10 cellular contexts compared by ENCODE assay signal in the genomic region with DNA sequence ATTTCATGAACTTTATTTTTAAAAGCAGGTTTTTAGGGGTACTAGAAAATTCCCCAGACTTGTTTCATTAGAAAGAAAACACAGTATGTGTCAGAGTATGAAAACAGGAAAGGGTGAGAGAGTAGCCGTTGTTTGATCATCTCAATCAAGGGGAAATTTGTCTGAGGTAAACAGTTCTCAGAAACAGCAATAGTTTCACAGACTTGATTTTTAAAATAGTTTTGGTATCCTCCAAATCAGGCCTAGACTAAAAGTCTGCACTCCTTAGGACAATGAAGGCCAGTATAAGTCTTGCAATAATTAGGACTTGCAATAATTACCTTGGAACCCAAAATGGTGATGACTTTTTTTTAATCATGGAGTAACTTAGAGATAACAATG.
A peak's percentile ranks its signal among the peaks of the same experiment; 100 is the strongest.
DNase-seq lines count a peak whose midpoint lies in the region; ATAC-seq, FAIRE-seq and TF ChIP-seq lines count a peak whose summit lies in the region.
"Had no signal": no experiment of that assay in that cellular context is flagged by ENCODE, and none has a peak within 500 bp of the region (broad histone marks: within the 10 kb centered on the region; RNA-seq: fewer than 3 reads in every experiment).

No MANE protein-coding gene starts in this region.

- H4K20me1 ChIP-seq in endothelial cell of umbilical vein (replicated peaks; ENCODE audit: control insufficient read depth, extremely low read depth, insufficient read depth, low read length), result no peaks in the 10 kb centered on the region
- no peaks in the 10 kb centered on the region for H4K20me1 ChIP-seq in SK-N-SH (ENCODE audit: insufficient read depth)

- no peaks in the 10 kb centered on the region for H3K79me2 ChIP-seq in endothelial cell of umbilical vein (ENCODE audit: control insufficient read depth, insufficient read depth, low read length)
- H3K79me2 ChIP-seq in SK-N-SH (ENCODE audit: insufficient read depth), result no peaks in the 10 kb centered on the region

- POLR2A ChIA-PET in CD8-positive, alpha-beta memory T cell (lab: Charles Lee), result interaction anchor here (1.2 kb wide), 1 partner anchor 12 kb away, joined by 4 read pairs; no protein-coding TSS in a partner anchor
- POLR2A ChIA-PET in endothelial cell of umbilical vein (lab: Charles Lee) (no interaction called here), SK-N-SH (lab: Yijun Ruan, JAX) (no interaction called here)

- CTCF ChIA-PET in CD8-positive, alpha-beta memory T cell (lab: Charles Lee), result interaction anchor here (1.0 kb wide), 1 partner anchor 12 kb away, joined by 3 read pairs; no protein-coding TSS in a partner anchor
- CTCF ChIA-PET in endothelial cell of umbilical vein (lab: Charles Lee), result no interaction called here
- CTCF ChIA-PET in SK-N-SH (lab: Yijun Ruan, JAX), result no interaction called here

- peak overlapping the region; percentile 10 for H3K4me3 ChIP-seq in CD8-positive, alpha-beta memory T cell (ENCODE audit: low read length)
- H3K4me3 ChIP-seq in endothelial cell of umbilical vein (replicated peaks in 1 of 3; ENCODE audit: insufficient read depth in 1 of 3, low read depth in 1 of 3, low read length in 3 of 3) (no peak overlapping the region), SK-N-SH (ENCODE audit: low read depth in 2 of 2, low read length in 1 of 2) (no peak overlapping the region), ovary (no peak overlapping the region)

- TF ChIP-seq EP300 in SK-N-SH (IDR thresholded peaks at IDR 0.05; ENCODE audit: borderline replicate concordance in 1 of 2, low read depth in 1 of 2, low read length in 1 of 2) (no peak), ovary (IDR thresholded peaks at IDR 0.05) (no peak)

- H3K27ac Mint-ChIP-seq in CD8-positive, alpha-beta memory T cell, result peak overlapping the region; percentile 96 to 99 (median 98)

- no peak for TF ChIP-seq RAD21 in SK-N-SH (IDR thresholded peaks at IDR 0.05; ENCODE audit: low read length)

- H3K9me3 Mint-ChIP-seq in CD8-positive, alpha-beta memory T cell, result peaks cover 7 to 16% (median 11%) of the 10 kb centered on the region in 5 donors

- H3F3A ChIP-seq in SK-N-SH (replicated peaks; ENCODE audit: insufficient read depth), result no peaks in the 10 kb centered on the region

- H3K4me3 Mint-ChIP-seq in CD8-positive, alpha-beta memory T cell, result peak overlapping the region; percentile 58 to 92 (median 79)

- H3K9me1 ChIP-seq in endothelial cell of umbilical vein (replicated peaks; ENCODE audit: control insufficient read depth, extremely low read depth, insufficient read depth, low read length), result no peaks in the 10 kb centered on the region

- TF ChIP-seq POLR2A in endothelial cell of umbilical vein (IDR thresholded peaks at IDR 0.05; ENCODE audit: low read depth, low read length) (no peak), ovary (IDR thresholded peaks at IDR 0.05) (no peak)

- no peaks in the 10 kb centered on the region for H3K36me3 ChIP-seq in CD8-positive, alpha-beta memory T cell (ENCODE audit: insufficient read depth, low read length)
- H3K36me3 ChIP-seq in endothelial cell of umbilical vein (ENCODE audit: control insufficient read depth in 2 of 2, extremely low read depth in 1 of 2, insufficient read depth in 2 of 2, low read length in 2 of 2) (no peaks in the 10 kb centered on the region), SK-N-SH (replicated peaks in 1 of 2; ENCODE audit: control insufficient read depth in 1 of 2, insufficient read depth in 2 of 2, low read length in 1 of 2) (no peaks in the 10 kb centered on the region), ovary (no peaks in the 10 kb centered on the region)

- peaks cover 5 to 29% (median 13%) of the 10 kb centered on the region in 3 donors for H3K36me3 Mint-ChIP-seq in CD8-positive, alpha-beta memory T cell

- H3K9me3 ChIP-seq in CD8-positive, alpha-beta memory T cell (ENCODE audit: low read length), result peaks cover 4% of the 10 kb centered on the region
- no peaks in the 10 kb centered on the region for H3K9me3 ChIP-seq in endothelial cell of umbilical vein (replicated peaks; ENCODE audit: control insufficient read depth, insufficient read depth, low read length)
- no peaks in the 10 kb centered on the region; the same call in 1 of the 2 replicates for H3K9me3 ChIP-seq in SK-N-SH
- H3K9me3 ChIP-seq in ovary, result no peaks in the 10 kb centered on the region

- no TSS peak for BruUV-seq in endothelial cell of umbilical vein (replicated peaks; lab: Mats Ljungman, UMichigan)

- 88% methylated on average over 1 of the region's 1 CpG for WGBS in SK-N-SH (ENCODE audit: low lambda C conversion rate)
- WGBS in ovary, 3 donors, result 28 to 50% (median 35%) methylated on average over 1 of the region's 1 CpG

- no peak overlapping the region for H3K9ac ChIP-seq in endothelial cell of umbilical vein (replicated peaks; ENCODE audit: extremely low read depth, insufficient read depth, low read length)
- no peak overlapping the region for H3K9ac ChIP-seq in SK-N-SH

- FAIRE-seq in endothelial cell of umbilical vein (lab: Jason Lieb, UNC), result no peak
- FAIRE-seq: D721Med had no signal

- H3K27ac ChIP-seq in CD8-positive, alpha-beta memory T cell (ENCODE audit: low read depth, low read length), result peak overlapping the region; percentile 79
- H3K27ac ChIP-seq in endothelial cell of umbilical vein (ENCODE audit: insufficient read depth, low read depth, low read length), result no peak overlapping the region
- no peak overlapping the region for H3K27ac ChIP-seq in SK-N-SH (ENCODE audit: low read depth in 2 of 2, low read length in 1 of 2)
- no peak overlapping the region for H3K27ac ChIP-seq in ovary

- ATAC-seq in GM19438 (IDR thresholded peaks at IDR 0.05; ENCODE audit: low read depth, unreplicated experiment) (peak; percentile 39), HG03460 (IDR thresholded peaks at IDR 0.05; ENCODE audit: unreplicated experiment) (peak; percentile 62)

- H3K27me3 ChIP-seq in CD8-positive, alpha-beta memory T cell (ENCODE audit: insufficient read depth, low read length, poor library complexity, severe bottlenecking), result no peaks in the 10 kb centered on the region
- H3K27me3 ChIP-seq in endothelial cell of umbilical vein (ENCODE audit: control insufficient read depth in 2 of 2, insufficient read depth in 2 of 2, low read length in 2 of 2), result peaks cover 0 to 3% of the 10 kb centered on the region in 2 experiments
- H3K27me3 ChIP-seq in SK-N-SH (ENCODE audit: insufficient read depth), result no peaks in the 10 kb centered on the region
- no peaks in the 10 kb centered on the region for H3K27me3 ChIP-seq in ovary

- no peaks in the 10 kb centered on the region for H3K27me3 Mint-ChIP-seq in CD8-positive, alpha-beta memory T cell

- peaks cover 32% of the 10 kb centered on the region for H3K4me1 ChIP-seq in CD8-positive, alpha-beta memory T cell (ENCODE audit: insufficient read depth, low read length)
- H3K4me1 ChIP-seq in endothelial cell of umbilical vein (ENCODE audit: control insufficient read depth, extremely low read depth, insufficient read depth, low read length), result no peaks in the 10 kb centered on the region
- no peaks in the 10 kb centered on the region; a peak in 2 of 4 replicates for H3K4me1 ChIP-seq in SK-N-SH (ENCODE audit: control insufficient read depth in 1 of 2, insufficient read depth in 2 of 2, low read depth in 1 of 2, low read length in 1 of 2)
- peaks cover 2% of the 10 kb centered on the region for H3K4me1 ChIP-seq in ovary (ENCODE audit: insufficient read depth)

- H3K4me1 Mint-ChIP-seq in CD8-positive, alpha-beta memory T cell, result peaks cover 34 to 66% (median 66%) of the 10 kb centered on the region in 3 donors

- H2AFZ ChIP-seq in endothelial cell of umbilical vein (ENCODE audit: low read depth, low read length), result no peak overlapping the region
- no peak overlapping the region for H2AFZ ChIP-seq in SK-N-SH (ENCODE audit: low read depth)

- intact Hi-C loops in endothelial cell of umbilical vein (cut with micrococcal nuclease) (no loop called here), ovary (cut with DNase I) (no loop called here)

- peak in 2 of 5 donors; percentile 52 to 70 for DNase-seq in CD8-positive, alpha-beta memory T cell
- DNase-seq in endothelial cell of umbilical vein (ENCODE audit: low read depth, low spot score), result peak; percentile 26
- DNase-seq in SK-N-SH, result no peak
- DNase-seq in ovary, result no peak
- DNase-seq in NCI-H2196 treated with DMSO at 0.1 percent for 48 hours (lab: John Stamatoyannopoulos, UW; ENCODE audit: unreplicated experiment), result no peak
- no peak for DNase-seq in epidermal melanocyte (ENCODE audit: insufficient read length, low spot score)
- DNase-seq: NCI-H2029 treated with DMSO at 0.1 percent for 48 hours had no signal

- no peaks in the 10 kb centered on the region for H3K9me2 ChIP-seq in SK-N-SH

- H3K4me2 ChIP-seq in endothelial cell of umbilical vein (ENCODE audit: insufficient read depth, low read length) (no peak overlapping the region), SK-N-SH (no peak overlapping the region)

- TF ChIP-seq CTCF in endothelial cell of umbilical vein (IDR thresholded peaks at IDR 0.05; ENCODE audit: extremely low read depth in 1 of 2, insufficient read depth in 1 of 2, low read depth in 1 of 2, low read length in 2 of 2) (no peak), SK-N-SH (IDR thresholded peaks at IDR 0.05) (no peak), ovary (IDR thresholded peaks at IDR 0.05) (no peak)

- dilution Hi-C loops in endothelial cell of umbilical vein (cut with MboI; ENCODE audit: extremely low pct_ligation_motif_present, low sequenced_read_pairs), result no loop called here

TF ChIP-seq in endothelial cell of umbilical vein, 7 proteins besides CTCF, POLR2A, EP300 and RAD21 (continues in another document):
- TF ChIP-seq EZH2 (IDR thresholded peaks at IDR 0.05; ENCODE audit: borderline replicate concordance, low read depth, low read length, severe bottlenecking) (no peak), JUN (IDR thresholded peaks at IDR 0.05; ENCODE audit: borderline replicate concordance, insufficient read depth, insufficient read length, low read depth) (no peak), MYC (IDR thresholded peaks at IDR 0.05; ENCODE audit: low read depth, low read length) (no peak), FOS (IDR thresholded peaks at IDR 0.05; ENCODE audit: borderline replicate concordance, insufficient read depth, low read length) (no peak), GATA2 (IDR thresholded peaks at IDR 0.05; ENCODE audit: insufficient read depth, insufficient read length, low read depth, low read length) (no peak), POLR2AphosphoS5 (IDR thresholded peaks at IDR 0.05; ENCODE audit: insufficient read depth, low read depth, low read length) (no peak)

TF ChIP-seq in SK-N-SH, 30 proteins besides CTCF, POLR2A, EP300 and RAD21 (continues in another document):
- no peak for TF ChIP-seq POLR2AphosphoS5 (IDR thresholded peaks at IDR 0.05; ENCODE audit: low read depth, low read length)
- no peak for TF ChIP-seq SMC3 (IDR thresholded peaks at IDR 0.05; ENCODE audit: low read depth, low read length)
- no peak for TF ChIP-seq USF2 (IDR thresholded peaks at IDR 0.05; ENCODE audit: borderline replicate concordance, low read depth, low read length)
- TF ChIP-seq GABPA (IDR thresholded peaks at IDR 0.05; ENCODE audit: low read depth), result no peak
